In the genomic region with DNA sequence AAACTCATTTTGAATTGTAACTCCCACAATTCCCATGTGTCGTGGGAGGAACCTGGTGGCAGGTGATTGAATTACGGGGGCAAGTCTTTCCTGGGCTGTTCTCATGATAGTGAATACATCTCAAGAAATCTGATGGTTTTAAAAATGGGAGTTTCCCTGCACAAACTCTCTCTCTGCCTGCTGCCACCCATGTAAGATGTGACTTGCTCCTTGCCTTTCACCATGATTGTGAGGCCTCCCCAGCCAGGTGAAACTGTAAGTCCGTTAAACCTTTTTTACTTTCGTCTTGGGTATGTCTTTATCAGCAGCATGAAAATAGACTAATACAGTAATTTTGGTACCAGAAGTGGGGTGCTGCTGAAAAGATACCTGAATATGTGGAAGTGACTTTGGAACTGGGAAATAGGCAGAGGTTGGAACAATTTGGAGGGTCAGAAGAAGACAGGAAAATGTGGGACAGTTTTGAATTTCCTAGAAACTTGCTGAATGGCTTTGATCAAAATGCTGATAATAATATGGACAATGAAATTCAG, we compare ENCODE assay signal across 1 cellular context.
TF ChIP-seq lines count a peak whose summit lies in the region.

No MANE protein-coding gene starts in this region.

TF ChIP-seq in K562, 482 proteins besides CTCF, POLR2A, EP300 and RAD21 (continued from another document):
- TF ChIP-seq, protein P1, sequence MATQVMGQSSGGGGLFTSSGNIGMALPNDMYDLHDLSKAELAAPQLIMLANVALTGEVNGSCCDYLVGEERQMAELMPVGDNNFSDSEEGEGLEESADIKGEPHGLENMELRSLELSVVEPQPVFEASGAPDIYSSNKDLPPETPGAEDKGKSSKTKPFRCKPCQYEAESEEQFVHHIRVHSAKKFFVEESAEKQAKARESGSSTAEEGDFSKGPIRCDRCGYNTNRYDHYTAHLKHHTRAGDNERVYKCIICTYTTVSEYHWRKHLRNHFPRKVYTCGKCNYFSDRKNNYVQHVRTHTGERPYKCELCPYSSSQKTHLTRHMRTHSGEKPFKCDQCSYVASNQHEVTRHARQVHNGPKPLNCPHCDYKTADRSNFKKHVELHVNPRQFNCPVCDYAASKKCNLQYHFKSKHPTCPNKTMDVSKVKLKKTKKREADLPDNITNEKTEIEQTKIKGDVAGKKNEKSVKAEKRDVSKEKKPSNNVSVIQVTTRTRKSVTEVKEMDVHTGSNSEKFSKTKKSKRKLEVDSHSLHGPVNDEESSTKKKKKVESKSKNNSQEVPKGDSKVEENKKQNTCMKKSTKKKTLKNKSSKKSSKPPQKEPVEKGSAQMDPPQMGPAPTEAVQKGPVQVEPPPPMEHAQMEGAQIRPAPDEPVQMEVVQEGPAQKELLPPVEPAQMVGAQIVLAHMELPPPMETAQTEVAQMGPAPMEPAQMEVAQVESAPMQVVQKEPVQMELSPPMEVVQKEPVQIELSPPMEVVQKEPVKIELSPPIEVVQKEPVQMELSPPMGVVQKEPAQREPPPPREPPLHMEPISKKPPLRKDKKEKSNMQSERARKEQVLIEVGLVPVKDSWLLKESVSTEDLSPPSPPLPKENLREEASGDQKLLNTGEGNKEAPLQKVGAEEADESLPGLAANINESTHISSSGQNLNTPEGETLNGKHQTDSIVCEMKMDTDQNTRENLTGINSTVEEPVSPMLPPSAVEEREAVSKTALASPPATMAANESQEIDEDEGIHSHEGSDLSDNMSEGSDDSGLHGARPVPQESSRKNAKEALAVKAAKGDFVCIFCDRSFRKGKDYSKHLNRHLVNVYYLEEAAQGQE (CRISPR knock-in tag; IDR thresholded peaks at IDR 0.05; ENCODE audit: low read depth) = no peak
- TF ChIP-seq GATAD2A (IDR thresholded peaks at IDR 0.05) = no peak
- peak; percentile 6 for TF ChIP-seq MEIS2 (IDR thresholded peaks at IDR 0.05; ENCODE audit: partially characterized antibody)
- 0 out of 2 replicates have a peak, but pooled peaks have one; percentile 15 for TF ChIP-seq CBX5 (IDR thresholded peaks at IDR 0.05; ENCODE audit: borderline replicate concordance, low read depth)
- TF ChIP-seq ZNF239 (CRISPR knock-in tag; IDR thresholded peaks at IDR 0.05) = no peak
- TF ChIP-seq CHD4 (IDR thresholded peaks at IDR 0.05; ENCODE audit: insufficient read depth, insufficient replicate concordance, low read depth, low read length, poor library complexity, severe bottlenecking) = no peak
- no peak for TF ChIP-seq NFE2L1 (tag; IDR thresholded peaks at IDR 0.05; ENCODE audit: borderline replicate concordance, low read depth)
- no peak for TF ChIP-seq ZNF551 (CRISPR knock-in tag; IDR thresholded peaks at IDR 0.05)
- TF ChIP-seq NFATC3 (IDR thresholded peaks at IDR 0.05) = no peak
- no peak for TF ChIP-seq ZFP36 (IDR thresholded peaks at IDR 0.05; ENCODE audit: low read depth, low read length, partially characterized antibody)
- peak in 1 of 2 experiments; percentile 30; a peak in 1 of 4 replicates for TF ChIP-seq TRIM24 (IDR thresholded peaks at IDR 0.05)
- TF ChIP-seq, protein P2, sequence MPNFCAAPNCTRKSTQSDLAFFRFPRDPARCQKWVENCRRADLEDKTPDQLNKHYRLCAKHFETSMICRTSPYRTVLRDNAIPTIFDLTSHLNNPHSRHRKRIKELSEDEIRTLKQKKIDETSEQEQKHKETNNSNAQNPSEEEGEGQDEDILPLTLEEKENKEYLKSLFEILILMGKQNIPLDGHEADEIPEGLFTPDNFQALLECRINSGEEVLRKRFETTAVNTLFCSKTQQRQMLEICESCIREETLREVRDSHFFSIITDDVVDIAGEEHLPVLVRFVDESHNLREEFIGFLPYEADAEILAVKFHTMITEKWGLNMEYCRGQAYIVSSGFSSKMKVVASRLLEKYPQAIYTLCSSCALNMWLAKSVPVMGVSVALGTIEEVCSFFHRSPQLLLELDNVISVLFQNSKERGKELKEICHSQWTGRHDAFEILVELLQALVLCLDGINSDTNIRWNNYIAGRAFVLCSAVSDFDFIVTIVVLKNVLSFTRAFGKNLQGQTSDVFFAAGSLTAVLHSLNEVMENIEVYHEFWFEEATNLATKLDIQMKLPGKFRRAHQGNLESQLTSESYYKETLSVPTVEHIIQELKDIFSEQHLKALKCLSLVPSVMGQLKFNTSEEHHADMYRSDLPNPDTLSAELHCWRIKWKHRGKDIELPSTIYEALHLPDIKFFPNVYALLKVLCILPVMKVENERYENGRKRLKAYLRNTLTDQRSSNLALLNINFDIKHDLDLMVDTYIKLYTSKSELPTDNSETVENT (CRISPR knock-in tag; IDR thresholded peaks at IDR 0.05) = no peak
- no peak for TF ChIP-seq KDM4B (IDR thresholded peaks at IDR 0.05; ENCODE audit: borderline replicate concordance in 2 of 2, low read depth in 1 of 2)
- no peak for TF ChIP-seq TSC22D4 (tag; IDR thresholded peaks at IDR 0.05)
- TF ChIP-seq AFF1 (IDR thresholded peaks at IDR 0.05; ENCODE audit: low read depth in 1 of 2, partially characterized antibody in 2 of 2) = no peak
- no peak for TF ChIP-seq ESRRB (CRISPR knock-in tag; IDR thresholded peaks at IDR 0.05; ENCODE audit: borderline replicate concordance)
- TF ChIP-seq, protein P3, sequence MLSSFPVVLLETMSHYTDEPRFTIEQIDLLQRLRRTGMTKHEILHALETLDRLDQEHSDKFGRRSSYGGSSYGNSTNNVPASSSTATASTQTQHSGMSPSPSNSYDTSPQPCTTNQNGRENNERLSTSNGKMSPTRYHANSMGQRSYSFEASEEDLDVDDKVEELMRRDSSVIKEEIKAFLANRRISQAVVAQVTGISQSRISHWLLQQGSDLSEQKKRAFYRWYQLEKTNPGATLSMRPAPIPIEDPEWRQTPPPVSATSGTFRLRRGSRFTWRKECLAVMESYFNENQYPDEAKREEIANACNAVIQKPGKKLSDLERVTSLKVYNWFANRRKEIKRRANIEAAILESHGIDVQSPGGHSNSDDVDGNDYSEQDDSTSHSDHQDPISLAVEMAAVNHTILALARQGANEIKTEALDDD (IDR thresholded peaks at IDR 0.05) = no peak
- no peak for TF ChIP-seq POLR2G (IDR thresholded peaks at IDR 0.05; ENCODE audit: low read depth, low read length)
- TF ChIP-seq ZBED1 (IDR thresholded peaks at IDR 0.05) = no peak
- TF ChIP-seq NRF1 (conservative IDR thresholded peaks at IDR 0.05 in 1 of 2, IDR thresholded peaks at IDR 0.05 in 1 of 2) = no peak
- no peak for TF ChIP-seq POLR3G (IDR thresholded peaks at IDR 0.05; ENCODE audit: extremely low read depth, insufficient read length, insufficient replicate concordance)
- peak; percentile 98 for TF ChIP-seq ZNF707 (CRISPR knock-in tag; conservative IDR thresholded peaks at IDR 0.05)
- TF ChIP-seq CREM (IDR thresholded peaks at IDR 0.05; ENCODE audit: low read depth) = no peak
